19 cellular contexts compared by ENCODE assay signal in the genomic region with DNA sequence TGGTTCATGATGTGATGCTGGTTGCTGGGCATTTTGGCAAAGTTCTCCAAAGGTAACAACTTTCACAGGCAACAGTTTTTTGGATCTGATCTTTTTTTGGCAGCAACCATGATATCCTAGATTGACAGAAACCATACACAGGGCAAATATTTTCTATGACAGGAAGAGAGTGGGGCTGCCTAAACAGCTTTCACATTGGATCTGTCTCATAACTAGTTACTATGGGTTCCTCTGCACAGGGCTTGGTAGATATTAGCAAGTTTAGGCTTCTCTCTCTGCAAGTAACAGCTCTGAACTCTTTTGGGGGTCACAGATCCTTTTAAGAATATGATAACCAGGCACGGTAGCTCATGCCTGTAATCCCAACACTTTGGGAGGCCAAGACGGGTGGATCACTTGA. TPM values are rescaled to one million over a fixed set of nuclear protein-coding genes. Genes with fewer than 3 reads are reported as not detected.
A peak's percentile ranks its signal among the peaks of the same experiment; 100 is the strongest.
DNase-seq lines count a peak whose midpoint lies in the region; ATAC-seq and TF ChIP-seq lines count a peak whose summit lies in the region.
"Had no signal": no experiment of that assay in that cellular context is flagged by ENCODE, and none has a peak within 500 bp of the region (broad histone marks: within the 10 kb centered on the region; RNA-seq: fewer than 3 reads in every experiment).

No MANE protein-coding gene starts in this region.

- no peak overlapping the region for H2AFZ ChIP-seq in OCI-LY1 (ENCODE audit: low read length)
- H2AFZ ChIP-seq: GM23248, PC-9 had no signal

- H3K9me3 ChIP-seq in OCI-LY1 (ENCODE audit: low read length) = no peaks in the 10 kb centered on the region

- H3K4me2 ChIP-seq in OCI-LY1 (ENCODE audit: low read length) = peak overlapping the region; percentile 39
- H3K4me2 ChIP-seq: PC-9 had no signal

- no peaks in the 10 kb centered on the region for H3K27me3 ChIP-seq in OCI-LY1 (ENCODE audit: insufficient read depth, low read length)

- H3K27ac ChIP-seq in OCI-LY1 (ENCODE audit: low read depth, low read length, poor library complexity, severe bottlenecking) = peak overlapping the region; percentile 89
- H3K27ac ChIP-seq: C4-2B, GM23248, HL-60, PC-9 had no signal

- peak; percentile 58 for ATAC-seq in activated CD8-positive, alpha-beta T cell treated with anti-CD3 and anti-CD28 coated beads for 36 hours
- no peak for ATAC-seq in memory B cell (ENCODE audit: low read depth)
- ATAC-seq: HCT116 had no signal

- POLR2A ChIA-PET in activated CD8-positive, alpha-beta T cell treated with anti-CD3 and anti-CD28 coated beads for 36 hours (lab: Charles Lee) = interaction anchor here (1.0 to 1.7 kb wide), 2 partner anchors 16 to 30 kb away, joined by 3 to 5 read pairs; no protein-coding TSS in a partner anchor

- H3K4me3 Mint-ChIP-seq in activated T-cell treated with anti-CD3 and anti-CD28 coated beads, Interleukin-2, amount 50 U/mL, for 24 hours = no peak overlapping the region
- H3K4me3 Mint-ChIP-seq in activated CD8-positive, alpha-beta T cell treated with anti-CD3 and anti-CD28 coated beads for 36 hours = no peak overlapping the region
- H3K4me3 Mint-ChIP-seq in memory B cell = no peak overlapping the region
- H3K4me3 Mint-ChIP-seq: IgD-negative memory B cell had no signal

- H3K79me2 ChIP-seq in OCI-LY1 (ENCODE audit: insufficient read depth, low read length) = no peaks in the 10 kb centered on the region

- peak overlapping the region; percentile 16 for H3K27ac Mint-ChIP-seq in activated T-cell treated with anti-CD3 and anti-CD28 coated beads, Interleukin-2, amount 50 U/mL, for 24 hours
- H3K27ac Mint-ChIP-seq in activated CD8-positive, alpha-beta T cell treated with anti-CD3 and anti-CD28 coated beads for 36 hours = peak overlapping the region; percentile 15
- peak overlapping the region; percentile 35 for H3K27ac Mint-ChIP-seq in memory B cell
- H3K27ac Mint-ChIP-seq: IgD-negative memory B cell had no signal

- H4K20me1 ChIP-seq in OCI-LY1 (ENCODE audit: insufficient read depth, low read length) = no peaks in the 10 kb centered on the region

- peaks cover 4% of the 10 kb centered on the region; the same call in 1 of the 2 replicates for H3F3A ChIP-seq in OCI-LY1 (ENCODE audit: insufficient read depth, low read length)

- peaks cover 52% of the 10 kb centered on the region for H3K36me3 ChIP-seq in OCI-LY1 (ENCODE audit: insufficient read depth, low read length)

- H3K9me2 ChIP-seq in OCI-LY1 (ENCODE audit: low read depth, low read length) = no peaks in the 10 kb centered on the region

- CTCF ChIA-PET in activated CD8-positive, alpha-beta T cell treated with anti-CD3 and anti-CD28 coated beads for 36 hours (lab: Charles Lee) = no interaction called here

- H3K9me3 Mint-ChIP-seq in activated T-cell treated with anti-CD3 and anti-CD28 coated beads, Interleukin-2, amount 50 U/mL, for 24 hours = no peaks in the 10 kb centered on the region
- no peaks in the 10 kb centered on the region for H3K9me3 Mint-ChIP-seq in activated CD8-positive, alpha-beta T cell treated with anti-CD3 and anti-CD28 coated beads for 36 hours
- H3K9me3 Mint-ChIP-seq in memory B cell = no peaks in the 10 kb centered on the region
- H3K9me3 Mint-ChIP-seq: IgD-negative memory B cell had no signal

- H3K4me1 Mint-ChIP-seq in activated T-cell treated with anti-CD3 and anti-CD28 coated beads, Interleukin-2, amount 50 U/mL, for 24 hours (ENCODE audit: low read depth) = peaks cover 25% of the 10 kb centered on the region
- H3K4me1 Mint-ChIP-seq in activated CD8-positive, alpha-beta T cell treated with anti-CD3 and anti-CD28 coated beads for 36 hours (ENCODE audit: low read depth) = peaks cover 17% of the 10 kb centered on the region
- no peaks in the 10 kb centered on the region for H3K4me1 Mint-ChIP-seq in memory B cell

- peaks cover 34% of the 10 kb centered on the region for H3K4me1 ChIP-seq in OCI-LY1 (ENCODE audit: insufficient read depth, low read length, severe bottlenecking)

- DNase-seq in activated T-cell treated with anti-CD3 and anti-CD28 coated beads, Interleukin-2, amount 50 U/mL, for 24 hours = no peak
- no peak for DNase-seq in activated T-cell treated with anti-CD3 and anti-CD28 coated beads, Interleukin-2, amount 50 U/mL, for 1 hour
- no peak for DNase-seq in activated CD8-positive, alpha-beta T cell treated with anti-CD3 and anti-CD28 coated beads for 36 hours
- DNase-seq in memory B cell (ENCODE audit: low spot score in 2 of 2) (no peak), NCI-H2029 (lab: John Stamatoyannopoulos, UW) (no peak), glomerular visceral epithelial cell (ENCODE audit: extremely low spot score) (no peak)
- DNase-seq: DMS 273 treated with DMSO at 0.1 percent for 48 hours; GDM1; GM23248; NCI-H187; NCI-H345; NCI-H526; NK-92 treated with Interleukin-12 subunit alpha and Interleukin-12 subunit beta, amount 100 ng/mL, for 24 hours; PC-9 had no signal

- H3K27me3 Mint-ChIP-seq in activated T-cell treated with anti-CD3 and anti-CD28 coated beads, Interleukin-2, amount 50 U/mL, for 24 hours = no peaks in the 10 kb centered on the region
- no peaks in the 10 kb centered on the region for H3K27me3 Mint-ChIP-seq in activated CD8-positive, alpha-beta T cell treated with anti-CD3 and anti-CD28 coated beads for 36 hours
- H3K27me3 Mint-ChIP-seq in memory B cell = no peaks in the 10 kb centered on the region
- H3K27me3 Mint-ChIP-seq: IgD-negative memory B cell had no signal

- H3K4me3 ChIP-seq in OCI-LY1 (ENCODE audit: low read depth, low read length, poor library complexity, severe bottlenecking) = no peak overlapping the region
- H3K4me3 ChIP-seq: GM23248, PC-9 had no signal

- intact Hi-C loops in activated CD8-positive, alpha-beta T cell treated with anti-CD3 and anti-CD28 coated beads for 36 hours (cut with micrococcal nuclease) = no loop called here

- peaks cover 67% of the 10 kb centered on the region for H3K36me3 Mint-ChIP-seq in activated T-cell treated with anti-CD3 and anti-CD28 coated beads, Interleukin-2, amount 50 U/mL, for 24 hours (ENCODE audit: low read depth)
- H3K36me3 Mint-ChIP-seq in activated CD8-positive, alpha-beta T cell treated with anti-CD3 and anti-CD28 coated beads for 36 hours (ENCODE audit: low read depth) = peaks cover 16% of the 10 kb centered on the region
- H3K36me3 Mint-ChIP-seq in memory B cell = peaks cover 21% of the 10 kb centered on the region

- no peak for TF ChIP-seq CTCF in OCI-LY1 (IDR thresholded peaks at IDR 0.05; ENCODE audit: low read length)
- no peak for TF ChIP-seq CTCF in activated CD8-positive, alpha-beta T cell treated with anti-CD3 and anti-CD28 coated beads for 36 hours (IDR thresholded peaks at IDR 0.05)

- no peak overlapping the region for H3K9ac ChIP-seq in OCI-LY1 (ENCODE audit: low read length)
- H3K9ac ChIP-seq: GM23248 had no signal

RNA-seq across cellular contexts. Expression of a gene that starts 28.6 kb away (rescaled TPM):
- total RNA-seq in activated CD8-positive, alpha-beta T cell treated with anti-CD3 and anti-CD28 coated beads for 36 hours = 10 to 100 TPM; 38.0 to 39.0 TPM

RNA-seq across cellular contexts. Expression of a gene that starts 28.8 kb away (rescaled TPM):
- 100 to 1,000 TPM; 543 to 552 TPM for total RNA-seq in activated CD8-positive, alpha-beta T cell treated with anti-CD3 and anti-CD28 coated beads for 36 hours

RNA-seq across cellular contexts. Expression of a gene that starts 40.4 kb away (rescaled TPM):
- total RNA-seq in activated CD8-positive, alpha-beta T cell treated with anti-CD3 and anti-CD28 coated beads for 36 hours = 10 to 100 TPM; 11.0 to 11.1 TPM

RNA-seq across cellular contexts. Expression of a gene that starts 55.9 kb away (rescaled TPM):
- 10 to 100 TPM; 13.2 to 19.0 TPM for total RNA-seq in activated CD8-positive, alpha-beta T cell treated with anti-CD3 and anti-CD28 coated beads for 36 hours
